In the genomic region with DNA sequence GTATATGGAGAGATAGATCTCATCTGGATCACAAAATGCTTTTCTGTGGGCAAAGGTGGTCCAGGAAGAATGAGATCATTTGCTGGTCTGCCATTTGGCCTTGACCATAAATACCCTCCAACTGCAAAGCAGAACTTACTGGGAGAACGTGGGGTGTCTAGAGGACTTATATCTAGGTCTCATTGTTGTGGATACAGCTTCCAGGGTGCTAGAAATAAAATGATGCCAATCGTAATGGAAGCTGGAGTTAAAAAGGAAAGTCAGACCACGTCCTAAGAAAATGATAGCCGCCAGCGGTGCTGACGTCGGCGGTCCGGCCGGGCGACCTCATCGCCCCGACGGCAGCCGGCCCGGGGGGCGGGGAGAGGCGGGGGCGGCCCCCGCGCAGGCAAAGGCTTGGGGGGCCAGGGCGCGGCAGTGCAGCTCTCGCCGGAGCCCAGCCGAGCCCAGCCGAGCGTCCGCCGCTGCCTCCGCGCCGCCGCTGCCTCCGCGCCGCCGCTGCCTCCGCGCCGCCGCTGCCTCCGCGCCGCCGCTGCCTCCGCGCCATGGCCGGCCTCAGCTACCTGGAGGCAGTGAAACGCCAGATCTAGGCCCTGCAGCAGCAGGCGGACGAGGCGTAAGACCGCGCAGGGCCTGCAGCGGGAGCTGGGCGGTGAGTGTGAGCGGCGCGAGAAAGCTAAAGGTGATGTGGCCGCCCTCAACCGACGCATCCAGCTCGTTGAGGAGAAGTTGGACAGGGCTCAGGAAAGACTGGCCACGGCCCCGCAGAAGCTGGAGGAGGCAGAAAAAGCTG, we compare ENCODE assay signal across 1 cellular context.
TF ChIP-seq lines count a peak whose summit lies in the region.

No MANE protein-coding gene starts in this region.

TF ChIP-seq in HepG2, 621 proteins besides CTCF, POLR2A, EP300 and RAD21 (continued from another document and continues in another):
- TF ChIP-seq, protein P1, sequence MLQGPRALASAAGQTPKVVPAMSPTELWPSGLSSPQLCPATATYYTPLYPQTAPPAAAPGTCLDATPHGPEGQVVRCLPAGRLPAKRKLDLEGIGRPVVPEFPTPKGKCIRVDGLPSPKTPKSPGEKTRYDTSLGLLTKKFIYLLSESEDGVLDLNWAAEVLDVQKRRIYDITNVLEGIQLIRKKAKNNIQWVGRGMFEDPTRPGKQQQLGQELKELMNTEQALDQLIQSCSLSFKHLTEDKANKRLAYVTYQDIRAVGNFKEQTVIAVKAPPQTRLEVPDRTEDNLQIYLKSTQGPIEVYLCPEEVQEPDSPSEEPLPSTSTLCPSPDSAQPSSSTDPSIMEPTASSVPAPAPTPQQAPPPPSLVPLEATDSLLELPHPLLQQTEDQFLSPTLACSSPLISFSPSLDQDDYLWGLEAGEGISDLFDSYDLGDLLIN (CRISPR knock-in tag; IDR thresholded peaks at IDR 0.05; ENCODE audit: borderline replicate concordance) = no peak
- TF ChIP-seq MTF2 (CRISPR knock-in tag; IDR thresholded peaks at IDR 0.05; ENCODE audit: borderline replicate concordance) = no peak
- peak; percentile 77; the same call in 1 of the 2 replicates for TF ChIP-seq HINFP (CRISPR knock-in tag; IDR thresholded peaks at IDR 0.05; ENCODE audit: low read depth)
- no peak for TF ChIP-seq HNRNPH1 (optimal IDR thresholded peaks at IDR 0.05; ENCODE audit: low read depth, low read length)
- TF ChIP-seq ZBTB7A (CRISPR knock-in tag; IDR thresholded peaks at IDR 0.05) = no peak
- 0 out of 2 replicates have a peak, but pooled peaks have one; percentile 35 for TF ChIP-seq SATB2 (CRISPR knock-in tag; IDR thresholded peaks at IDR 0.05)
- TF ChIP-seq KLF11 (CRISPR knock-in tag; IDR thresholded peaks at IDR 0.05) = no peak
- TF ChIP-seq, protein P2, sequence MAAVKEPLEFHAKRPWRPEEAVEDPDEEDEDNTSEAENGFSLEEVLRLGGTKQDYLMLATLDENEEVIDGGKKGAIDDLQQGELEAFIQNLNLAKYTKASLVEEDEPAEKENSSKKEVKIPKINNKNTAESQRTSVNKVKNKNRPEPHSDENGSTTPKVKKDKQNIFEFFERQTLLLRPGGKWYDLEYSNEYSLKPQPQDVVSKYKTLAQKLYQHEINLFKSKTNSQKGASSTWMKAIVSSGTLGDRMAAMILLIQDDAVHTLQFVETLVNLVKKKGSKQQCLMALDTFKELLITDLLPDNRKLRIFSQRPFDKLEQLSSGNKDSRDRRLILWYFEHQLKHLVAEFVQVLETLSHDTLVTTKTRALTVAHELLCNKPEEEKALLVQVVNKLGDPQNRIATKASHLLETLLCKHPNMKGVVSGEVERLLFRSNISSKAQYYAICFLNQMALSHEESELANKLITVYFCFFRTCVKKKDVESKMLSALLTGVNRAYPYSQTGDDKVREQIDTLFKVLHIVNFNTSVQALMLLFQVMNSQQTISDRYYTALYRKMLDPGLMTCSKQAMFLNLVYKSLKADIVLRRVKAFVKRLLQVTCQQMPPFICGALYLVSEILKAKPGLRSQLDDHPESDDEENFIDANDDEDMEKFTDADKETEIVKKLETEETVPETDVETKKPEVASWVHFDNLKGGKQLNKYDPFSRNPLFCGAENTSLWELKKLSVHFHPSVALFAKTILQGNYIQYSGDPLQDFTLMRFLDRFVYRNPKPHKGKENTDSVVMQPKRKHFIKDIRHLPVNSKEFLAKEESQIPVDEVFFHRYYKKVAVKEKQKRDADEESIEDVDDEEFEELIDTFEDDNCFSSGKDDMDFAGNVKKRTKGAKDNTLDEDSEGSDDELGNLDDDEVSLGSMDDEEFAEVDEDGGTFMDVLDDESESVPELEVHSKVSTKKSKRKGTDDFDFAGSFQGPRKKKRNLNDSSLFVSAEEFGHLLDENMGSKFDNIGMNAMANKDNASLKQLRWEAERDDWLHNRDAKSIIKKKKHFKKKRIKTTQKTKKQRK (IDR thresholded peaks at IDR 0.05; ENCODE audit: low read length) = no peak
- TF ChIP-seq POGZ (CRISPR knock-in tag; IDR thresholded peaks at IDR 0.05) = peak; percentile 46; the same call in 1 of the 2 replicates
- TF ChIP-seq CCDC6 (CRISPR knock-in tag; IDR thresholded peaks at IDR 0.05) = no peak
- TF ChIP-seq NR2C2 (CRISPR knock-in tag; IDR thresholded peaks at IDR 0.05; ENCODE audit: borderline replicate concordance) = no peak
- TF ChIP-seq ZNF878 (CRISPR knock-in tag; IDR thresholded peaks at IDR 0.05) = no peak
- 0 out of 2 replicates have a peak, but pooled peaks have one; percentile 24 for TF ChIP-seq JUN (CRISPR knock-in tag; IDR thresholded peaks at IDR 0.05)
- peak; percentile 29; the same call in 1 of the 2 replicates for TF ChIP-seq POGK (CRISPR knock-in tag; conservative IDR thresholded peaks at IDR 0.05)
- TF ChIP-seq, protein P3, sequence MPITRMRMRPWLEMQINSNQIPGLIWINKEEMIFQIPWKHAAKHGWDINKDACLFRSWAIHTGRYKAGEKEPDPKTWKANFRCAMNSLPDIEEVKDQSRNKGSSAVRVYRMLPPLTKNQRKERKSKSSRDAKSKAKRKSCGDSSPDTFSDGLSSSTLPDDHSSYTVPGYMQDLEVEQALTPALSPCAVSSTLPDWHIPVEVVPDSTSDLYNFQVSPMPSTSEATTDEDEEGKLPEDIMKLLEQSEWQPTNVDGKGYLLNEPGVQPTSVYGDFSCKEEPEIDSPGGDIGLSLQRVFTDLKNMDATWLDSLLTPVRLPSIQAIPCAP (CRISPR knock-in tag; IDR thresholded peaks at IDR 0.05; ENCODE audit: low read depth) = 0 out of 2 replicates have a peak, but pooled peaks have one; percentile 39
- no peak for TF ChIP-seq PHF20 (CRISPR knock-in tag; IDR thresholded peaks at IDR 0.05)
- TF ChIP-seq, protein P4, sequence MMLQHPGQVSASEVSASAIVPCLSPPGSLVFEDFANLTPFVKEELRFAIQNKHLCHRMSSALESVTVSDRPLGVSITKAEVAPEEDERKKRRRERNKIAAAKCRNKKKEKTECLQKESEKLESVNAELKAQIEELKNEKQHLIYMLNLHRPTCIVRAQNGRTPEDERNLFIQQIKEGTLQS (CRISPR knock-in tag; IDR thresholded peaks at IDR 0.05) = no peak
- TF ChIP-seq U2AF2 (IDR thresholded peaks at IDR 0.05; ENCODE audit: low read depth, low read length) = no peak
- no peak for TF ChIP-seq ZNF253 (CRISPR knock-in tag; IDR thresholded peaks at IDR 0.05; ENCODE audit: borderline replicate concordance)
- TF ChIP-seq, protein P5, sequence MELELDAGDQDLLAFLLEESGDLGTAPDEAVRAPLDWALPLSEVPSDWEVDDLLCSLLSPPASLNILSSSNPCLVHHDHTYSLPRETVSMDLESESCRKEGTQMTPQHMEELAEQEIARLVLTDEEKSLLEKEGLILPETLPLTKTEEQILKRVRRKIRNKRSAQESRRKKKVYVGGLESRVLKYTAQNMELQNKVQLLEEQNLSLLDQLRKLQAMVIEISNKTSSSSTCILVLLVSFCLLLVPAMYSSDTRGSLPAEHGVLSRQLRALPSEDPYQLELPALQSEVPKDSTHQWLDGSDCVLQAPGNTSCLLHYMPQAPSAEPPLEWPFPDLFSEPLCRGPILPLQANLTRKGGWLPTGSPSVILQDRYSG (CRISPR knock-in tag; IDR thresholded peaks at IDR 0.05) = no peak
- TF ChIP-seq NCOA1 (CRISPR knock-in tag; IDR thresholded peaks at IDR 0.05) = no peak
- no peak for TF ChIP-seq ZNF704 (CRISPR knock-in tag; IDR thresholded peaks at IDR 0.05; ENCODE audit: borderline replicate concordance)
- no peak for TF ChIP-seq KLF9 (CRISPR knock-in tag; IDR thresholded peaks at IDR 0.05; ENCODE audit: low read depth)
- TF ChIP-seq NCOA5 (CRISPR knock-in tag; IDR thresholded peaks at IDR 0.05) = no peak
- TF ChIP-seq RERE (CRISPR knock-in tag; IDR thresholded peaks at IDR 0.05; ENCODE audit: low read depth) = no peak
- TF ChIP-seq ZNF773 (CRISPR knock-in tag; IDR thresholded peaks at IDR 0.05; ENCODE audit: borderline replicate concordance) = no peak
- TF ChIP-seq, protein P6, sequence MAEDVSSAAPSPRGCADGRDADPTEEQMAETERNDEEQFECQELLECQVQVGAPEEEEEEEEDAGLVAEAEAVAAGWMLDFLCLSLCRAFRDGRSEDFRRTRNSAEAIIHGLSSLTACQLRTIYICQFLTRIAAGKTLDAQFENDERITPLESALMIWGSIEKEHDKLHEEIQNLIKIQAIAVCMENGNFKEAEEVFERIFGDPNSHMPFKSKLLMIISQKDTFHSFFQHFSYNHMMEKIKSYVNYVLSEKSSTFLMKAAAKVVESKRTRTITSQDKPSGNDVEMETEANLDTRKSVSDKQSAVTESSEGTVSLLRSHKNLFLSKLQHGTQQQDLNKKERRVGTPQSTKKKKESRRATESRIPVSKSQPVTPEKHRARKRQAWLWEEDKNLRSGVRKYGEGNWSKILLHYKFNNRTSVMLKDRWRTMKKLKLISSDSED (CRISPR knock-in tag; IDR thresholded peaks at IDR 0.05) = no peak
- peak; percentile 41; the same call in 1 of the 2 replicates for TF ChIP-seq ZNF562 (CRISPR knock-in tag; IDR thresholded peaks at IDR 0.05; ENCODE audit: borderline replicate concordance)
- TF ChIP-seq ZNF75D (CRISPR knock-in tag; IDR thresholded peaks at IDR 0.05; ENCODE audit: borderline replicate concordance) = no peak
- 0 out of 2 replicates have a peak, but pooled peaks have one; percentile 35 for TF ChIP-seq TFDP2 (CRISPR knock-in tag; IDR thresholded peaks at IDR 0.05)
- TF ChIP-seq HOXA3 (CRISPR knock-in tag; IDR thresholded peaks at IDR 0.05) = peak; percentile 43; the same call in 1 of the 2 replicates
- TF ChIP-seq ASH2L (IDR thresholded peaks at IDR 0.05; ENCODE audit: insufficient read length, low read depth, low read length) = no peak
- peak; percentile 79; the same call in 1 of the 2 replicates for TF ChIP-seq ZNF225 (CRISPR knock-in tag; IDR thresholded peaks at IDR 0.05)
- TF ChIP-seq ATF7 (IDR thresholded peaks at IDR 0.05) = no peak
- no peak for TF ChIP-seq ATF7 (CRISPR knock-in tag; IDR thresholded peaks at IDR 0.05)
- no peak for TF ChIP-seq NFIC (IDR thresholded peaks at IDR 0.05; ENCODE audit: low read length)
